Comparison of ENCODE assay signal across 10 cellular contexts in the genomic region with DNA sequence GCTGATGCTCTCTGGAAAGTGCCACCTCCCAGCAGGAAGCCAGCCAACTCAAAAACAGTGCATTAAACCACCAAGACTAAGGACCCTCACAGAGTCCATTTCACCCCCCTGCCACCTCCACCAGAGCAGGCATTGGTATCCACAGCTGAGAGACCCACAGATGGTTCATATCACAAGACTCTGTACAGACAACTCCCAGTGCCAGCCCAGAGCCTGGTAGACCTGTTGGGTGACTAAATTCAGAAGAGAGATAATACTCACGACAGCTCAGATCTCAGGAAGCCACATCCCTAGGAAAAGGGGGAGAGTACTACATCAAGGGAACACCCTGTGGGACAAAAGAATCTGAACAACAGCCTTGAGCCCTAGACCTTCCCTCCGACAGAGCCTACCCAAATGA. TPM values are rescaled to one million over a fixed set of nuclear protein-coding genes. Genes with fewer than 3 reads are reported as not detected.
DNase-seq lines count a peak whose midpoint lies in the region; ATAC-seq, FAIRE-seq and TF ChIP-seq lines count a peak whose summit lies in the region.
"Not testable (repeated sequence)": the region's sequence is repeated elsewhere in the genome, so short reads cannot be mapped to it uniquely, and the experiment has no call there.
"Had no signal": no experiment of that assay in that cellular context is flagged by ENCODE, and none has a peak within 500 bp of the region (broad histone marks: within the 10 kb centered on the region; RNA-seq: fewer than 3 reads in every experiment).

No MANE protein-coding gene starts in this region.

- not testable (repeated sequence) for BruUV-seq in HCT116 (replicated peaks; lab: Mats Ljungman, UMichigan); PC-9 (replicated peaks; lab: Mats Ljungman, UMichigan); mammary epithelial cell (replicated peaks; lab: Mats Ljungman, UMichigan)

- intact Hi-C loops in HCT116 (cut with micrococcal nuclease), result loop anchor here (5.0 kb wide), 1 partner anchor 337 kb away; no protein-coding TSS in a partner anchor
- intact Hi-C loops in PC-9 (cut with micrococcal nuclease; ENCODE audit: unreplicated experiment); mammary epithelial cell (cut with micrococcal nuclease); transverse colon (cut with DNase I; ENCODE audit: low total_unique reads): not testable (repeated sequence)

- TF ChIP-seq POLR2A in HCT116 (IDR thresholded peaks at IDR 0.05; ENCODE audit: borderline replicate concordance, extremely low read depth, insufficient read depth, insufficient read length); transverse colon (IDR thresholded peaks at IDR 0.05): not testable (repeated sequence)

- H3K9me2 ChIP-seq in HCT116 (ENCODE audit: insufficient read depth); PC-9 (ENCODE audit: insufficient read depth): not testable (repeated sequence)

- not testable (repeated sequence) for ATAC-seq in HCT116

- H3K27ac ChIP-seq in HCT116 (ENCODE audit: low read depth, low read length); mammary epithelial cell (ENCODE audit: insufficient read depth, low read depth, low read length): not testable (repeated sequence)
- H3K27ac ChIP-seq in PC-9 (peak overlapping the region; percentile 91), esophagus (ENCODE audit: low read depth in 2 of 2, low read length in 1 of 2) (peak overlapping the region; percentile 47 to 93), keratinocyte (ENCODE audit: control insufficient read depth, insufficient read depth, low read length) (peak overlapping the region; percentile 24), transverse colon (peak overlapping the region in 3 of 4 donors; percentile 45 to 78 (median 65))

- H3K4me2 ChIP-seq in HCT116 (ENCODE audit: low read length) (peak overlapping the region; percentile 27; the same call in 1 of the 2 replicates), PC-9 (peak overlapping the region; percentile 72), keratinocyte (ENCODE audit: control insufficient read depth, extremely low read depth, insufficient read depth, low read depth, low read length) (peak overlapping the region; percentile 8)
- not testable (repeated sequence) for H3K4me2 ChIP-seq in mammary epithelial cell (ENCODE audit: insufficient read depth, low read depth, low read length)

- dilution Hi-C loops in mammary epithelial cell (cut with HindIII; ENCODE audit: low sequenced_read_pairs); keratinocyte (cut with MboI; ENCODE audit: extremely low pct_ligation_motif_present, low sequenced_read_pairs): not testable (repeated sequence)

- not testable (repeated sequence) for H3K4me3 Mint-ChIP-seq in osteocyte (ENCODE audit: unreplicated experiment)

- peaks cover 18% of the 10 kb centered on the region for H3F3A ChIP-seq in PC-9 (ENCODE audit: insufficient read depth, low read depth)

- TF ChIP-seq CTCF in HCT116 (IDR thresholded peaks at IDR 0.05 in 2 of 3, conservative IDR thresholded peaks at IDR 0.05 in 1 of 3; ENCODE audit: borderline replicate concordance in 1 of 3, insufficient read depth in 1 of 3, low read depth in 2 of 3, low read length in 2 of 3); PC-9 (conservative IDR thresholded peaks at IDR 0.05); mammary epithelial cell (conservative IDR thresholded peaks at IDR 0.05 in 1 of 2, IDR thresholded peaks at IDR 0.05 in 1 of 2; ENCODE audit: extremely low read depth in 1 of 2, insufficient read depth in 1 of 2, low read depth in 1 of 2, low read length in 2 of 2); keratinocyte (optimal IDR thresholded peaks at IDR 0.05 in 1 of 3, IDR thresholded peaks at IDR 0.05 in 1 of 3, conservative IDR thresholded peaks at IDR 0.05 in 1 of 3; ENCODE audit: extremely low read depth in 1 of 3, insufficient read depth in 2 of 3, low read length in 3 of 3); osteocyte (IDR thresholded peaks at IDR 0.05); transverse colon (IDR thresholded peaks at IDR 0.05): not testable (repeated sequence)

- in situ Hi-C loops in mammary epithelial cell (cut with MboI; ENCODE audit: low sequenced_read_pairs in 2 of 2), result loop anchor here (10.0 kb wide), 1 partner anchor 119 kb away; no protein-coding TSS in a partner anchor
- in situ Hi-C loops in transverse colon (cut with MboI; ENCODE audit: low pct_ligation_motif_present in 1 of 4, low pct_unique_long_range_greater_than_20kb in 1 of 4, low sequenced_read_pairs in 3 of 4), result not testable (repeated sequence)

- CTCF ChIA-PET in HCT116 (lab: Charles Lee) (interaction anchor here (0.7 kb wide), 1 partner anchor 111 kb away, joined by 3 read pairs; no protein-coding TSS in a partner anchor), PC-9 (lab: Charles Lee) (interaction anchor here (1.2 kb wide), 1 partner anchor 43 kb away, joined by 3 read pairs; no protein-coding TSS in a partner anchor)
- CTCF ChIA-PET in mammary epithelial cell (lab: Charles Lee; ENCODE audit: low non-redundant PET), result not testable (repeated sequence)

- not testable (repeated sequence) for H3K9me1 ChIP-seq in keratinocyte (ENCODE audit: control insufficient read depth, extremely low read depth, insufficient read depth, low read length)

- RAD21 ChIA-PET in HCT116 (lab: Charles Lee; ENCODE audit: low non-redundant PET in 1 of 2, low total read pairs in 2 of 2, uncharacterized antibody in 2 of 2, unreplicated experiment in 2 of 2), result not testable (repeated sequence)

- H3K4me3 ChIP-seq in HCT116 (replicated peaks in 1 of 2; ENCODE audit: low read depth in 1 of 2, low read length in 2 of 2); PC-9; mammary epithelial cell (replicated peaks in 1 of 3; ENCODE audit: insufficient read depth in 1 of 3, low read depth in 2 of 3, low read length in 3 of 3); esophagus (ENCODE audit: low read depth in 1 of 2, low read length in 2 of 2); keratinocyte (ENCODE audit: control insufficient read depth in 2 of 3, extremely low read depth in 1 of 3, insufficient read depth in 2 of 3, low read depth in 1 of 3, low read length in 3 of 3); transverse colon: not testable (repeated sequence)

- POLR2A ChIA-PET in HCT116 (lab: Charles Lee), result not testable (repeated sequence)
- POLR2A ChIA-PET in PC-9 (lab: Charles Lee; ENCODE audit: unreplicated experiment), result interaction anchor here (0.7 kb wide), 1 partner anchor 43 kb away, joined by 8 read pairs; no protein-coding TSS in a partner anchor

- not testable (repeated sequence) for TF ChIP-seq EP300 in transverse colon (IDR thresholded peaks at IDR 0.05; ENCODE audit: low read depth)

- not testable (repeated sequence) for H3K27me3 Mint-ChIP-seq in osteocyte (ENCODE audit: unreplicated experiment)

- peaks cover 35% of the 10 kb centered on the region for H3K4me1 Mint-ChIP-seq in osteocyte (ENCODE audit: unreplicated experiment)

- not testable (repeated sequence) for H3K79me2 ChIP-seq in HCT116 (ENCODE audit: insufficient read depth, low read length); PC-9 (ENCODE audit: low read depth); mammary epithelial cell (ENCODE audit: insufficient read depth, low read length); keratinocyte (ENCODE audit: control insufficient read depth, insufficient read depth, low read length)

- not testable (repeated sequence) for H4K20me1 ChIP-seq in HCT116 (ENCODE audit: insufficient read depth); PC-9 (ENCODE audit: insufficient read depth); mammary epithelial cell (ENCODE audit: insufficient read depth, low read length); keratinocyte (ENCODE audit: control insufficient read depth, extremely low read depth, insufficient read depth, low read length)

- DNase-seq in HCT116 (ENCODE audit: low read depth, low spot score); keratinocyte (ENCODE audit: low read depth, low spot score); osteocyte (ENCODE audit: extremely low spot score, unreplicated experiment); transverse colon: not testable (repeated sequence)
- DNase-seq in PC-9, result peak; percentile 51 to 71
- peak; percentile 16 for DNase-seq in mammary epithelial cell

- H3K9me3 ChIP-seq in HCT116 (ENCODE audit: control insufficient read depth in 1 of 2, insufficient read depth in 1 of 2, low read depth in 1 of 2, low read length in 2 of 2); PC-9 (ENCODE audit: insufficient read depth, low read depth); mammary epithelial cell (replicated peaks; ENCODE audit: insufficient read depth, low read length); esophagus (ENCODE audit: control insufficient read depth in 2 of 2, insufficient read depth in 1 of 2, low read depth in 1 of 2, low read length in 1 of 2); keratinocyte (ENCODE audit: control insufficient read depth, low read depth, low read length); transverse colon: not testable (repeated sequence)

- not testable (repeated sequence) for TF ChIP-seq RAD21 in HCT116 (IDR thresholded peaks at IDR 0.05; ENCODE audit: low read depth)

- H3K9me3 Mint-ChIP-seq in osteocyte (ENCODE audit: unreplicated experiment), result not testable (repeated sequence)

- H3K36me3 Mint-ChIP-seq in osteocyte (ENCODE audit: unreplicated experiment), result not testable (repeated sequence)

- H3K36me3 ChIP-seq in HCT116 (ENCODE audit: control insufficient read depth in 1 of 2, insufficient read depth in 2 of 2, low read length in 2 of 2); PC-9 (ENCODE audit: low read depth); mammary epithelial cell (ENCODE audit: insufficient read depth, low read length); esophagus (ENCODE audit: control insufficient read depth in 2 of 2, insufficient read depth in 2 of 2, low read length in 1 of 2); keratinocyte (ENCODE audit: control insufficient read depth in 2 of 2, extremely low read depth in 1 of 2, insufficient read depth in 2 of 2, low read length in 2 of 2); transverse colon: not testable (repeated sequence)

- H3K27ac Mint-ChIP-seq in osteocyte (ENCODE audit: unreplicated experiment), result peak overlapping the region; percentile 52

- not testable (repeated sequence) for H3K9ac ChIP-seq in HCT116 (ENCODE audit: low read length); mammary epithelial cell (ENCODE audit: insufficient read depth, low read length); keratinocyte (ENCODE audit: control insufficient read depth, extremely low read depth, insufficient read depth, low read length)

- not testable (repeated sequence) for H3K27me3 ChIP-seq in HCT116 (ENCODE audit: insufficient read depth, low read length); PC-9 (ENCODE audit: insufficient read depth, low read depth); mammary epithelial cell (ENCODE audit: insufficient read depth, low read length); esophagus (ENCODE audit: control insufficient read depth in 1 of 2, insufficient read depth in 2 of 2, low read length in 2 of 2); keratinocyte (ENCODE audit: control insufficient read depth, extremely low read depth, insufficient read depth, low read length); transverse colon

- not testable (repeated sequence) for H2AFZ ChIP-seq in HCT116 (ENCODE audit: low read depth, low read length, poor library complexity, severe bottlenecking); PC-9; keratinocyte (ENCODE audit: control insufficient read depth, low read length)
- H2AFZ ChIP-seq in mammary epithelial cell (ENCODE audit: low read depth, low read length), result peak overlapping the region; percentile 9

- FAIRE-seq in keratinocyte (lab: Jason Lieb, UNC), result peak; percentile 84

- H3K4me1 ChIP-seq in HCT116 (ENCODE audit: control insufficient read depth in 1 of 2, insufficient read depth in 2 of 2, low read length in 2 of 2) (peaks cover 0 to 17% of the 10 kb centered on the region in 2 experiments; a peak in 1 of 4 replicates), PC-9 (replicated peaks; ENCODE audit: insufficient read depth) (peaks cover 27% of the 10 kb centered on the region), mammary epithelial cell (ENCODE audit: insufficient read depth, low read length) (peaks cover 10% of the 10 kb centered on the region), keratinocyte (ENCODE audit: control insufficient read depth, extremely low read depth, insufficient read depth, low read length) (peaks cover 17% of the 10 kb centered on the region), transverse colon (peaks cover 0 to 10% (median 2%) of the 10 kb centered on the region in 4 donors)
- not testable (repeated sequence) for H3K4me1 ChIP-seq in esophagus (ENCODE audit: control insufficient read depth in 2 of 2, insufficient read depth in 2 of 2, low read length in 1 of 2)

- 70% methylated on average over 2 of the region's 2 CpGs for WGBS in mammary epithelial cell (ENCODE audit: low coverage, missing lambda C conversion rate)
- 43 to 48% methylated on average over 2 of the region's 2 CpGs for WGBS in esophagus, 2 donors
- WGBS in transverse colon (ENCODE audit: low coverage in 1 of 2), 2 donors, result 67 to 83% methylated on average over 1 to 2 of the region's 2 CpGs

RNA-seq across cellular contexts. Expression of a gene that starts 59.9 kb away (rescaled TPM):
- total RNA-seq in HCT116 (2021; ENCODE audit: unreplicated experiment) (66.3 TPM), PC-9 (2021) (1.0 and 1.6 TPM in 2 replicates), mammary epithelial cell (10 to 100 TPM in 1 of 2 donors, 1 to 10 TPM in 1; 1.0 to 27.6 TPM), osteocyte (not detected in 2 replicates), transverse colon (100 to 1,000 TPM in 3 of 4 donors, 10 to 100 TPM in 1; 42.2 to 298 (median 113) TPM)
- polyA plus RNA-seq in HCT116 (2012), result 138 and 146 TPM in 2 replicates
- polyA plus RNA-seq in mammary epithelial cell (50.8 TPM), esophagus (100 to 1,000 TPM; 112 to 165 TPM), keratinocyte (5.9 to 34.6 TPM (median 9.1 TPM) in 3 replicates)
- polyA minus RNA-seq in mammary epithelial cell (81.6 TPM), keratinocyte (6.1 to 31.9 TPM (median 9.3 TPM) in 3 replicates)
- 39.8 TPM for polyA plus RNA-seq in keratinocyte (2011; ENCODE audit: low read depth)
- polyA plus RNA-seq in keratinocyte (2011; cell fraction: cytosol; rRNA removed), result 9.5 and 14.0 TPM in 2 replicates
- polyA plus RNA-seq in keratinocyte (2011; cell fraction: nucleus; rRNA removed), result 4.1 and 4.2 TPM in 2 replicates
- 60.7 and 196 TPM in 2 replicates for polyA plus RNA-seq in keratinocyte (2012; ENCODE audit: low replicate concordance)
- 5.6 TPM for polyA minus RNA-seq in keratinocyte (2011; cell fraction: cytosol; rRNA and poly(A)+ RNA removed)
- polyA minus RNA-seq in keratinocyte (2011; cell fraction: nucleus; rRNA and poly(A)+ RNA removed), result 0.74 and 1.5 TPM in 2 replicates
- total RNA-seq: CD4-positive, alpha-beta T cell; H1; H9 had no signal
